Comparison of ENCODE assay signal across 1 cellular context in the genomic region with DNA sequence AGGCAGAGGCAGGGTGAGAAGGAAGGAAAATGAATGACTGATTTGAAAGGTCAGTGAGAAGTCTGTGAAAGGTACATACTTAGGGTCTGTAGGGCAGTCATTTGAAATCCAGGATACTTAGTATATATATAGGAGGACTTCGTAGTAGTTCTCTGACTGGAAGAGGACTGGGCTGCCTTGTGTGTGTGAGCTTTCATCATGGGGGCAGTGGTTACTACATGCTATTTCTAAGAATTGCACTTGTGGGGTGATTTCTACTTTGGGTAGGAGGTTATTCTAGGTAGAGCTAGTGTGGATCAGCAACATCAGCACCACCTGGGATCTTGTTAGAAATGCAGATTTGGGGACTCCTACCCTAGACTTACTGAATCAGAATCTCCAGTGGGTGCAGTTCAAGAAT.
TF ChIP-seq lines count a peak whose summit lies in the region.

No MANE protein-coding gene starts in this region.

TF ChIP-seq in GM12878, 131 proteins besides CTCF, POLR2A, EP300 and RAD21 (continued from another document):
- TF ChIP-seq, protein P1, sequence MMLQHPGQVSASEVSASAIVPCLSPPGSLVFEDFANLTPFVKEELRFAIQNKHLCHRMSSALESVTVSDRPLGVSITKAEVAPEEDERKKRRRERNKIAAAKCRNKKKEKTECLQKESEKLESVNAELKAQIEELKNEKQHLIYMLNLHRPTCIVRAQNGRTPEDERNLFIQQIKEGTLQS (IDR thresholded peaks at IDR 0.05; ENCODE audit: borderline replicate concordance, extremely low read depth, low read depth, low read length): no peak
- TF ChIP-seq PAX8 (IDR thresholded peaks at IDR 0.05) (no peak), CBX5 (IDR thresholded peaks at IDR 0.05; ENCODE audit: low read depth) (no peak), KDM1A (IDR thresholded peaks at IDR 0.05; ENCODE audit: borderline replicate concordance) (no peak), YY1 (IDR thresholded peaks at IDR 0.05; ENCODE audit: low read depth, low read length) (no peak), HSF1 (IDR thresholded peaks at IDR 0.05; ENCODE audit: low read depth, low read length) (no peak), SMAD1 (IDR thresholded peaks at IDR 0.05; ENCODE audit: low read depth, partially characterized antibody) (no peak), IRF4 (IDR thresholded peaks at IDR 0.05; ENCODE audit: low read depth, low read length) (no peak), MXI1 (IDR thresholded peaks at IDR 0.05; ENCODE audit: low read depth, low read length) (no peak), NRF1 (conservative IDR thresholded peaks at IDR 0.05; ENCODE audit: low read depth, low read length) (no peak), CBX3 (IDR thresholded peaks at IDR 0.05; ENCODE audit: borderline replicate concordance, low read depth) (no peak), RCOR1 (conservative IDR thresholded peaks at IDR 0.05; ENCODE audit: low read depth, low read length) (no peak)
- TF ChIP-seq, protein P2, sequence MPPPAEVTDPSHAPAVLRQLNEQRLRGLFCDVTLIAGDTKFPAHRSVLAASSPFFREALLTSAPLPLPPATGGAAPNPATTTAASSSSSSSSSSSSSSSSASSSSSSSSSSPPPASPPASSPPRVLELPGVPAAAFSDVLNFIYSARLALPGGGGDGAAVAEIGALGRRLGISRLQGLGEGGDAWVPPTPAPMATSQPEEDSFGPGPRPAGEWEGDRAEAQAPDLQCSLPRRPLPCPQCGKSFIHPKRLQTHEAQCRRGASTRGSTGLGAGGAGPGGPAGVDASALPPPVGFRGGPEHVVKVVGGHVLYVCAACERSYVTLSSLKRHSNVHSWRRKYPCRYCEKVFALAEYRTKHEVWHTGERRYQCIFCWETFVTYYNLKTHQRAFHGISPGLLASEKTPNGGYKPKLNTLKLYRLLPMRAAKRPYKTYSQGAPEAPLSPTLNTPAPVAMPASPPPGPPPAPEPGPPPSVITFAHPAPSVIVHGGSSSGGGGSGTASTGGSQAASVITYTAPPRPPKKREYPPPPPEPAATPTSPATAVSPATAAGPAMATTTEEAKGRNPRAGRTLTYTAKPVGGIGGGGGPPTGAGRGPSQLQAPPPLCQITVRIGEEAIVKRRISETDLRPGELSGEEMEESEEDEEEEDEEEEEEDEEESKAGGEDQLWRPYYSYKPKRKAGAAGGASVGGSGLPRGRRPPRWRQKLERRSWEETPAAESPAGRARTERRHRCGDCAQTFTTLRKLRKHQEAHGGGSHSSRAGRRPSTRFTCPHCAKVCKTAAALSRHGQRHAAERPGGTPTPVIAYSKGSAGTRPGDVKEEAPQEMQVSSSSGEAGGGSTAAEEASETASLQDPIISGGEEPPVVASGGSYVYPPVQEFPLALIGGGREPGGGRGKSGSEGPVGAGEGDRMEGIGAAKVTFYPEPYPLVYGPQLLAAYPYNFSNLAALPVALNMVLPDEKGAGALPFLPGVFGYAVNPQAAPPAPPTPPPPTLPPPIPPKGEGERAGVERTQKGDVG (CRISPR knock-in tag; IDR thresholded peaks at IDR 0.05): no peak
- TF ChIP-seq, protein P3, sequence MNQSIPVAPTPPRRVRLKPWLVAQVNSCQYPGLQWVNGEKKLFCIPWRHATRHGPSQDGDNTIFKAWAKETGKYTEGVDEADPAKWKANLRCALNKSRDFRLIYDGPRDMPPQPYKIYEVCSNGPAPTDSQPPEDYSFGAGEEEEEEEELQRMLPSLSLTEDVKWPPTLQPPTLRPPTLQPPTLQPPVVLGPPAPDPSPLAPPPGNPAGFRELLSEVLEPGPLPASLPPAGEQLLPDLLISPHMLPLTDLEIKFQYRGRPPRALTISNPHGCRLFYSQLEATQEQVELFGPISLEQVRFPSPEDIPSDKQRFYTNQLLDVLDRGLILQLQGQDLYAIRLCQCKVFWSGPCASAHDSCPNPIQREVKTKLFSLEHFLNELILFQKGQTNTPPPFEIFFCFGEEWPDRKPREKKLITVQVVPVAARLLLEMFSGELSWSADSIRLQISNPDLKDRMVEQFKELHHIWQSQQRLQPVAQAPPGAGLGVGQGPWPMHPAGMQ (IDR thresholded peaks at IDR 0.05; ENCODE audit: borderline replicate concordance): no peak
- TF ChIP-seq, protein P4, sequence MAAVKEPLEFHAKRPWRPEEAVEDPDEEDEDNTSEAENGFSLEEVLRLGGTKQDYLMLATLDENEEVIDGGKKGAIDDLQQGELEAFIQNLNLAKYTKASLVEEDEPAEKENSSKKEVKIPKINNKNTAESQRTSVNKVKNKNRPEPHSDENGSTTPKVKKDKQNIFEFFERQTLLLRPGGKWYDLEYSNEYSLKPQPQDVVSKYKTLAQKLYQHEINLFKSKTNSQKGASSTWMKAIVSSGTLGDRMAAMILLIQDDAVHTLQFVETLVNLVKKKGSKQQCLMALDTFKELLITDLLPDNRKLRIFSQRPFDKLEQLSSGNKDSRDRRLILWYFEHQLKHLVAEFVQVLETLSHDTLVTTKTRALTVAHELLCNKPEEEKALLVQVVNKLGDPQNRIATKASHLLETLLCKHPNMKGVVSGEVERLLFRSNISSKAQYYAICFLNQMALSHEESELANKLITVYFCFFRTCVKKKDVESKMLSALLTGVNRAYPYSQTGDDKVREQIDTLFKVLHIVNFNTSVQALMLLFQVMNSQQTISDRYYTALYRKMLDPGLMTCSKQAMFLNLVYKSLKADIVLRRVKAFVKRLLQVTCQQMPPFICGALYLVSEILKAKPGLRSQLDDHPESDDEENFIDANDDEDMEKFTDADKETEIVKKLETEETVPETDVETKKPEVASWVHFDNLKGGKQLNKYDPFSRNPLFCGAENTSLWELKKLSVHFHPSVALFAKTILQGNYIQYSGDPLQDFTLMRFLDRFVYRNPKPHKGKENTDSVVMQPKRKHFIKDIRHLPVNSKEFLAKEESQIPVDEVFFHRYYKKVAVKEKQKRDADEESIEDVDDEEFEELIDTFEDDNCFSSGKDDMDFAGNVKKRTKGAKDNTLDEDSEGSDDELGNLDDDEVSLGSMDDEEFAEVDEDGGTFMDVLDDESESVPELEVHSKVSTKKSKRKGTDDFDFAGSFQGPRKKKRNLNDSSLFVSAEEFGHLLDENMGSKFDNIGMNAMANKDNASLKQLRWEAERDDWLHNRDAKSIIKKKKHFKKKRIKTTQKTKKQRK (IDR thresholded peaks at IDR 0.05; ENCODE audit: low read depth, low read length): no peak
- TF ChIP-seq, protein P5, sequence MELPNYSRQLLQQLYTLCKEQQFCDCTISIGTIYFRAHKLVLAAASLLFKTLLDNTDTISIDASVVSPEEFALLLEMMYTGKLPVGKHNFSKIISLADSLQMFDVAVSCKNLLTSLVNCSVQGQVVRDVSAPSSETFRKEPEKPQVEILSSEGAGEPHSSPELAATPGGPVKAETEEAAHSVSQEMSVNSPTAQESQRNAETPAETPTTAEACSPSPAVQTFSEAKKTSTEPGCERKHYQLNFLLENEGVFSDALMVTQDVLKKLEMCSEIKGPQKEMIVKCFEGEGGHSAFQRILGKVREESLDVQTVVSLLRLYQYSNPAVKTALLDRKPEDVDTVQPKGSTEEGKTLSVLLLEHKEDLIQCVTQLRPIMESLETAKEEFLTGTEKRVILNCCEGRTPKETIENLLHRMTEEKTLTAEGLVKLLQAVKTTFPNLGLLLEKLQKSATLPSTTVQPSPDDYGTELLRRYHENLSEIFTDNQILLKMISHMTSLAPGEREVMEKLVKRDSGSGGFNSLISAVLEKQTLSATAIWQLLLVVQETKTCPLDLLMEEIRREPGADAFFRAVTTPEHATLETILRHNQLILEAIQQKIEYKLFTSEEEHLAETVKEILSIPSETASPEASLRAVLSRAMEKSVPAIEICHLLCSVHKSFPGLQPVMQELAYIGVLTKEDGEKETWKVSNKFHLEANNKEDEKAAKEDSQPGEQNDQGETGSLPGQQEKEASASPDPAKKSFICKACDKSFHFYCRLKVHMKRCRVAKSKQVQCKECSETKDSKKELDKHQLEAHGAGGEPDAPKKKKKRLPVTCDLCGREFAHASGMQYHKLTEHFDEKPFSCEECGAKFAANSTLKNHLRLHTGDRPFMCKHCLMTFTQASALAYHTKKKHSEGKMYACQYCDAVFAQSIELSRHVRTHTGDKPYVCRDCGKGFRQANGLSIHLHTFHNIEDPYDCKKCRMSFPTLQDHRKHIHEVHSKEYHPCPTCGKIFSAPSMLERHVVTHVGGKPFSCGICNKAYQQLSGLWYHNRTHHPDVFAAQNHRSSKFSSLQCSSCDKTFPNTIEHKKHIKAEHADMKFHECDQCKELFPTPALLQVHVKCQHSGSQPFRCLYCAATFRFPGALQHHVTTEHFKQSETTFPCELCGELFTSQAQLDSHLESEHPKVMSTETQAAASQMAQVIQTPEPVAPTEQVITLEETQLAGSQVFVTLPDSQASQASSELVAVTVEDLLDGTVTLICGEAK (IDR thresholded peaks at IDR 0.05; ENCODE audit: borderline replicate concordance): no peak
TF ChIP-seq in GM12878: peak in this region for 0.
